Comparison of ENCODE assay signal across 11 cellular contexts in the genomic region with DNA sequence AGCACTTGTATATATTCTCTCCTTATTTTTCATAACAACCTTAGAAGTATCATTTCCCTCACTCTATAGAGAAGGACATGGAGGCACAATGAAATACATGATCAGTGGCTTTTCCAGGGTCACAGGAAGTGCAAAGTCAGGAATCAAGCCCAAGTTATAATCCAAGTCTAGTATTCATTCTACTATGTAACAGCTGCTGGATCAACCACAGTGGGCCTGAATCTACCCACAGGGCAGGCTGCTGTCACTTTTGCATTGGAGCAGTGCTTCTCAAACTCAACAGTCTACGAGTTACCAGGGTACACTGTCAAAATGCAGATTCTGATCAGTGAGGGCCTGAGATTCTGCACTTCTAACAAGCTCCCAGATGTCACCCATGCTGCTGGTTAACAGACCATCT. TPM values are rescaled to one million over a fixed set of nuclear protein-coding genes. Genes with fewer than 3 reads are reported as not detected.
DNase-seq lines count a peak whose midpoint lies in the region; ATAC-seq and TF ChIP-seq lines count a peak whose summit lies in the region.
"Had no signal": no experiment of that assay in that cellular context is flagged by ENCODE, and none has a peak within 500 bp of the region (broad histone marks: within the 10 kb centered on the region; RNA-seq: fewer than 3 reads in every experiment).

No MANE protein-coding gene starts in this region.

- CTCF ChIA-PET in activated CD8-positive, alpha-beta T cell treated with anti-CD3 and anti-CD28 coated beads for 36 hours (lab: Charles Lee) = interaction anchor here (0.8 to 2.7 kb wide), 18 partner anchors 9 to 185 kb away, joined by 3 to 22 read pairs (median 4); a partner anchor contains a TSS

- H3K36me3 ChIP-seq in heart left ventricle = peaks cover 0 to 100% (median 99%) of the 10 kb centered on the region in 9 donors
- peaks cover 99% of the 10 kb centered on the region for H3K36me3 ChIP-seq in right atrium auricular region

- no peaks in the 10 kb centered on the region for H3K4me1 Mint-ChIP-seq in activated CD8-positive, alpha-beta T cell treated with anti-CD3 and anti-CD28 coated beads for 36 hours (ENCODE audit: low read depth)
- H3K4me1 Mint-ChIP-seq in memory B cell (no peaks in the 10 kb centered on the region), type B pancreatic cell (ENCODE audit: unreplicated experiment) (peaks cover 11% of the 10 kb centered on the region)
- H3K4me1 Mint-ChIP-seq: central memory CD8-positive, alpha-beta T cell had no signal

- no peak for TF ChIP-seq POLR2A in heart left ventricle (IDR thresholded peaks at IDR 0.05)

- TF ChIP-seq CTCF in heart left ventricle (IDR thresholded peaks at IDR 0.05) (no peak), right atrium auricular region (IDR thresholded peaks at IDR 0.05) (no peak), type B pancreatic cell (conservative IDR thresholded peaks at IDR 0.05) (no peak)
- no peak for TF ChIP-seq CTCF in activated CD8-positive, alpha-beta T cell treated with anti-CD3 and anti-CD28 coated beads for 36 hours (IDR thresholded peaks at IDR 0.05)

- H3K27ac ChIP-seq in heart left ventricle = peak overlapping the region in 7 of 12 donors; percentile 18 to 40 (median 32)
- H3K27ac ChIP-seq in right atrium auricular region = peak overlapping the region in 1 of 2 donors; percentile 54

- H3K4me3 ChIP-seq in heart left ventricle = no peak overlapping the region
- H3K4me3 ChIP-seq in right atrium auricular region = no peak overlapping the region
- H3K4me3 ChIP-seq: Peyer's patch had no signal

- no peaks in the 10 kb centered on the region for H3K9me3 ChIP-seq in heart left ventricle
- H3K9me3 ChIP-seq in right atrium auricular region = no peaks in the 10 kb centered on the region
- H3K9me3 ChIP-seq: Peyer's patch had no signal

- H3K27me3 ChIP-seq in heart left ventricle = no peaks in the 10 kb centered on the region
- H3K27me3 ChIP-seq in right atrium auricular region = no peaks in the 10 kb centered on the region
- H3K27me3 ChIP-seq: Peyer's patch had no signal

- intact Hi-C loops in heart left ventricle (cut with DNase I) = loop anchor here in 9 of 10 donors (5.0 kb wide), 3 partner anchors 58 to 148 kb away; no protein-coding TSS in a partner anchor
- intact Hi-C loops in activated CD8-positive, alpha-beta T cell treated with anti-CD3 and anti-CD28 coated beads for 36 hours (cut with micrococcal nuclease) = loop anchor here (2.0 kb wide), 1 partner anchor 87 kb away; no protein-coding TSS in a partner anchor

- POLR2A ChIA-PET in activated CD8-positive, alpha-beta T cell treated with anti-CD3 and anti-CD28 coated beads for 36 hours (lab: Charles Lee) = interaction anchor here (0.9 to 4.3 kb wide), 4 partner anchors 9 to 64 kb away, joined by 3 to 27 read pairs (median 6); no protein-coding TSS in a partner anchor

- H3K27ac Mint-ChIP-seq in activated CD8-positive, alpha-beta T cell treated with anti-CD3 and anti-CD28 coated beads for 36 hours = peak overlapping the region; percentile 55
- H3K27ac Mint-ChIP-seq in memory B cell (peak overlapping the region; percentile 17), type B pancreatic cell (peak overlapping the region; percentile 75)

- peaks cover 0 to 18% (median 0%) of the 10 kb centered on the region in 12 donors for H3K4me1 ChIP-seq in heart left ventricle
- H3K4me1 ChIP-seq in right atrium auricular region = no peaks in the 10 kb centered on the region
- H3K4me1 ChIP-seq: Peyer's patch had no signal

- DNase-seq in heart left ventricle = no peak
- DNase-seq in right atrium auricular region (ENCODE audit: low spot score) = no peak
- no peak for DNase-seq in activated CD8-positive, alpha-beta T cell treated with anti-CD3 and anti-CD28 coated beads for 36 hours
- no peak for DNase-seq in memory B cell (ENCODE audit: low spot score in 2 of 2)
- no peak for DNase-seq in type B pancreatic cell (ENCODE audit: extremely low spot score, unreplicated experiment)
- DNase-seq in SW480 (ENCODE audit: low spot score) = no peak
- DNase-seq: stimulated activated CD4-positive, alpha-beta T cell treated with anti-CD3 and anti-CD28 coated beads, Interleukin-12 subunit alpha, Interleukin-12 subunit beta, amount 100 ng/mL, for 4 hours had no signal

- no peaks in the 10 kb centered on the region for H3K9me3 Mint-ChIP-seq in activated CD8-positive, alpha-beta T cell treated with anti-CD3 and anti-CD28 coated beads for 36 hours
- H3K9me3 Mint-ChIP-seq in memory B cell = no peaks in the 10 kb centered on the region
- no peaks in the 10 kb centered on the region for H3K9me3 Mint-ChIP-seq in type B pancreatic cell
- H3K9me3 Mint-ChIP-seq: central memory CD8-positive, alpha-beta T cell had no signal

- ATAC-seq in heart left ventricle (peak in 1 of 4 donors; percentile 4), memory B cell (ENCODE audit: low read depth) (no peak), GM18498 (IDR thresholded peaks at IDR 0.05; ENCODE audit: unreplicated experiment) (no peak), GM18867 (IDR thresholded peaks at IDR 0.05; ENCODE audit: unreplicated experiment) (no peak)
- ATAC-seq in activated CD8-positive, alpha-beta T cell treated with anti-CD3 and anti-CD28 coated beads for 36 hours = no peak

- WGBS in heart left ventricle, 4 donors = 53 to 76% (median 59%) methylated on average over 1 of the region's 1 CpG

- H3K27me3 Mint-ChIP-seq in activated CD8-positive, alpha-beta T cell treated with anti-CD3 and anti-CD28 coated beads for 36 hours = no peaks in the 10 kb centered on the region
- H3K27me3 Mint-ChIP-seq in memory B cell (no peaks in the 10 kb centered on the region), type B pancreatic cell (no peaks in the 10 kb centered on the region)
- H3K27me3 Mint-ChIP-seq: central memory CD8-positive, alpha-beta T cell had no signal

- no peak overlapping the region for H3K4me3 Mint-ChIP-seq in activated CD8-positive, alpha-beta T cell treated with anti-CD3 and anti-CD28 coated beads for 36 hours
- H3K4me3 Mint-ChIP-seq in memory B cell = no peak overlapping the region
- H3K4me3 Mint-ChIP-seq in type B pancreatic cell = no peak overlapping the region
- H3K4me3 Mint-ChIP-seq: central memory CD8-positive, alpha-beta T cell had no signal

- H3K36me3 Mint-ChIP-seq in activated CD8-positive, alpha-beta T cell treated with anti-CD3 and anti-CD28 coated beads for 36 hours (ENCODE audit: low read depth) = peaks cover 36% of the 10 kb centered on the region
- H3K36me3 Mint-ChIP-seq in memory B cell (peaks cover 20% of the 10 kb centered on the region), type B pancreatic cell (peaks cover 24% of the 10 kb centered on the region)

RNA-seq across cellular contexts. Expression of a gene that starts 18.3 kb away (rescaled TPM):
- total RNA-seq in heart left ventricle (10 to 100 TPM; 16.2 to 36.8 (median 25.2) TPM), right atrium auricular region (10 to 100 TPM; 28.2 to 39.0 TPM), type B pancreatic cell (ENCODE audit: low replicate concordance) (50.7 and 53.7 TPM in 2 replicates)
- polyA plus RNA-seq in heart left ventricle = 10 to 100 TPM; 21.3 to 59.5 TPM
- total RNA-seq in activated CD8-positive, alpha-beta T cell treated with anti-CD3 and anti-CD28 coated beads for 36 hours = 10 to 100 TPM; 23.8 to 25.2 TPM

RNA-seq across cellular contexts. Expression of a gene that starts 18.4 kb away (rescaled TPM):
- total RNA-seq in heart left ventricle (10 to 100 TPM; 14.8 to 24.6 (median 16.9) TPM), right atrium auricular region (10 to 100 TPM; 16.0 to 17.5 TPM), type B pancreatic cell (ENCODE audit: low replicate concordance) (34.8 and 36.1 TPM in 2 replicates)
- polyA plus RNA-seq in heart left ventricle = 10 to 100 TPM; 26.0 to 34.5 TPM
- total RNA-seq in activated CD8-positive, alpha-beta T cell treated with anti-CD3 and anti-CD28 coated beads for 36 hours = 10 to 100 TPM; 43.3 to 49.2 TPM

RNA-seq across cellular contexts. Expression of a gene that starts 34.0 kb away (rescaled TPM):
- total RNA-seq in heart left ventricle (10 to 100 TPM; 30.2 to 63.5 (median 48.1) TPM), right atrium auricular region (10 to 100 TPM; 48.0 to 51.8 TPM), type B pancreatic cell (ENCODE audit: low replicate concordance) (85.9 and 94.8 TPM in 2 replicates)
- 10 to 100 TPM; 43.9 to 52.0 TPM for polyA plus RNA-seq in heart left ventricle
- total RNA-seq in activated CD8-positive, alpha-beta T cell treated with anti-CD3 and anti-CD28 coated beads for 36 hours = 100 to 1,000 TPM; 107 to 108 TPM

RNA-seq across cellular contexts. Expression of a gene that starts 34.5 kb away (rescaled TPM):
- total RNA-seq in heart left ventricle (10 to 100 TPM; 18.2 to 42.9 (median 27.7) TPM), right atrium auricular region (10 to 100 TPM; 26.7 to 30.7 TPM), type B pancreatic cell (ENCODE audit: low replicate concordance) (11.6 and 16.1 TPM in 2 replicates)
- 10 to 100 TPM; 49.0 to 49.7 TPM for polyA plus RNA-seq in heart left ventricle
- 1 to 10 TPM; 1.6 to 2.1 TPM for total RNA-seq in activated CD8-positive, alpha-beta T cell treated with anti-CD3 and anti-CD28 coated beads for 36 hours

RNA-seq across cellular contexts. Expression of a gene that starts 38.2 kb away (rescaled TPM):
- 100 to 1,000 TPM; 204 to 343 (median 250) TPM for total RNA-seq in heart left ventricle
- polyA plus RNA-seq in heart left ventricle = 100 to 1,000 TPM in 1 of 2 donors, 10 to 100 TPM in 1; 41.6 to 436 TPM
- 100 to 1,000 TPM; 326 to 434 TPM for total RNA-seq in right atrium auricular region
- 1,000 to 10,000 TPM; 1,193 to 1,205 TPM for total RNA-seq in activated CD8-positive, alpha-beta T cell treated with anti-CD3 and anti-CD28 coated beads for 36 hours
- 200 and 207 TPM in 2 replicates for total RNA-seq in type B pancreatic cell (ENCODE audit: low replicate concordance)

Comparison
In these comparisons a context has a peak if more than half of its experiments do, and no peak if none do; other contexts are left out.
1. H3K27ac Mint-ChIP-seq: peak in every context shown above with its lines; median percentile 75 in type B pancreatic cell; 55 in activated CD8-positive, alpha-beta T cell treated with anti-CD3 and anti-CD28 coated beads for 36 hours; 17 in memory B cell.